In genomic region chr1:59556802-59557548, GRCh38 we compare ENCODE assay signal across 1 cellular context.
TF ChIP-seq lines count a peak whose summit lies in the region.

No MANE protein-coding gene starts in this region.

TF ChIP-seq in HepG2, 621 proteins besides CTCF, POLR2A, EP300 and RAD21 (continued from another document and continues in another):
- TF ChIP-seq TFDP1 (CRISPR knock-in tag; IDR thresholded peaks at IDR 0.05; ENCODE audit: borderline replicate concordance) (peak; percentile 95), ZFX (CRISPR knock-in tag; IDR thresholded peaks at IDR 0.05; ENCODE audit: low read depth) (peak; percentile 43), ZNF317 (CRISPR knock-in tag; IDR thresholded peaks at IDR 0.05) (peak; percentile 68), MBD4 (IDR thresholded peaks at IDR 0.05; ENCODE audit: borderline replicate concordance, low read length) (peak; percentile 49; the same call in 1 of the 2 replicates), BRD4 (CRISPR knock-in tag; IDR thresholded peaks at IDR 0.05) (peak; percentile 67), SRSF9 (IDR thresholded peaks at IDR 0.05; ENCODE audit: borderline replicate concordance, insufficient read depth, low read depth, low read length, poor library complexity, severe bottlenecking) (no peak), ZNF543 (CRISPR knock-in tag; IDR thresholded peaks at IDR 0.05) (peak; percentile 65; the same call in 1 of the 2 replicates), ZNF501 (CRISPR knock-in tag; IDR thresholded peaks at IDR 0.05) (peak; percentile 40; the same call in 1 of the 2 replicates), MZF1 (CRISPR knock-in tag; IDR thresholded peaks at IDR 0.05; ENCODE audit: borderline replicate concordance) (no peak), HMG20A (CRISPR knock-in tag; IDR thresholded peaks at IDR 0.05; ENCODE audit: borderline replicate concordance) (peak; percentile 95), GTF3A (CRISPR knock-in tag; conservative IDR thresholded peaks at IDR 0.05) (0 out of 2 replicates have a peak, but pooled peaks have one; percentile 47), MEF2D (CRISPR knock-in tag; IDR thresholded peaks at IDR 0.05) (0 out of 2 replicates have a peak, but pooled peaks have one; percentile 34), ZNF549 (CRISPR knock-in tag; IDR thresholded peaks at IDR 0.05) (no peak), ZSCAN21 (CRISPR knock-in tag; IDR thresholded peaks at IDR 0.05; ENCODE audit: borderline replicate concordance) (0 out of 2 replicates have a peak, but pooled peaks have one; percentile 29), ZNF264 (CRISPR knock-in tag; IDR thresholded peaks at IDR 0.05) (no peak), FOXJ3 (CRISPR knock-in tag; IDR thresholded peaks at IDR 0.05; ENCODE audit: borderline replicate concordance) (peak; percentile 76; the same call in 1 of the 2 replicates), NR2F1 (CRISPR knock-in tag; IDR thresholded peaks at IDR 0.05) (peak; percentile 48 to 85; a peak in 3 of 4 replicates), ZNF609 (CRISPR knock-in tag; IDR thresholded peaks at IDR 0.05; ENCODE audit: borderline replicate concordance) (peak; percentile 91), GFI1 (CRISPR knock-in tag; IDR thresholded peaks at IDR 0.05; ENCODE audit: borderline replicate concordance) (peak; percentile 52), ZNF430 (CRISPR knock-in tag; IDR thresholded peaks at IDR 0.05) (peak; percentile 47), RFXANK (CRISPR knock-in tag; IDR thresholded peaks at IDR 0.05) (peak; percentile 70; the same call in 1 of the 2 replicates), GATAD2A (CRISPR knock-in tag; IDR thresholded peaks at IDR 0.05) (peak; percentile 95), ELF3 (CRISPR knock-in tag; IDR thresholded peaks at IDR 0.05) (peak; percentile 89), ARNTL (CRISPR knock-in tag; IDR thresholded peaks at IDR 0.05) (peak; percentile 87), TFE3 (CRISPR knock-in tag; IDR thresholded peaks at IDR 0.05) (peak; percentile 96), ZNF678 (CRISPR knock-in tag; IDR thresholded peaks at IDR 0.05) (no peak), ZNF124 (CRISPR knock-in tag; IDR thresholded peaks at IDR 0.05) (0 out of 2 replicates have a peak, but pooled peaks have one; percentile 33), ZNF136 (CRISPR knock-in tag; IDR thresholded peaks at IDR 0.05; ENCODE audit: low read depth) (no peak), ZNF318 (CRISPR knock-in tag; IDR thresholded peaks at IDR 0.05) (no peak), ARNT2 (CRISPR knock-in tag; IDR thresholded peaks at IDR 0.05; ENCODE audit: low read depth) (peak; percentile 83), ZNF878 (CRISPR knock-in tag; IDR thresholded peaks at IDR 0.05) (peak; percentile 99), ZNF691 (CRISPR knock-in tag; IDR thresholded peaks at IDR 0.05; ENCODE audit: borderline replicate concordance, low read depth) (peak; percentile 52; the same call in 1 of the 2 replicates), MBNL3 (CRISPR knock-in tag; conservative IDR thresholded peaks at IDR 0.05) (no peak), TCF12 (IDR thresholded peaks at IDR 0.05) (no peak), TCF12 (CRISPR knock-in tag; IDR thresholded peaks at IDR 0.05) (peak; percentile 91), CAMTA2 (CRISPR knock-in tag; IDR thresholded peaks at IDR 0.05; ENCODE audit: borderline replicate concordance) (no peak), ZNF580 (CRISPR knock-in tag; IDR thresholded peaks at IDR 0.05; ENCODE audit: borderline replicate concordance, low read depth) (peak; percentile 96), ATF2 (CRISPR knock-in tag; IDR thresholded peaks at IDR 0.05) (peak; percentile 91), ZNF724P (CRISPR knock-in tag; IDR thresholded peaks at IDR 0.05; ENCODE audit: borderline replicate concordance) (peak; percentile 80; the same call in 1 of the 2 replicates), GZF1 (CRISPR knock-in tag; IDR thresholded peaks at IDR 0.05) (no peak), KLF16 (CRISPR knock-in tag; IDR thresholded peaks at IDR 0.05) (peak in 1 of 2 experiments; percentile 80; a peak in 1 of 4 replicates), GATAD1 (CRISPR knock-in tag; IDR thresholded peaks at IDR 0.05) (peak; percentile 45), HBP1 (CRISPR knock-in tag; IDR thresholded peaks at IDR 0.05; ENCODE audit: low read depth) (0 out of 2 replicates have a peak, but pooled peaks have one; percentile 31), KAT7 (CRISPR knock-in tag; IDR thresholded peaks at IDR 0.05; ENCODE audit: borderline replicate concordance) (0 out of 2 replicates have a peak, but pooled peaks have one; percentile 24), RFX5 (IDR thresholded peaks at IDR 0.05; ENCODE audit: low read depth, low read length) (peak; percentile 25; the same call in 1 of the 2 replicates)
